8 cellular contexts compared by ENCODE assay signal in genomic region chr17:7019839-7020519, GRCh38. TPM values are rescaled to one million over a fixed set of nuclear protein-coding genes. Genes with fewer than 3 reads are reported as not detected.
DNase-seq lines count a peak whose midpoint lies in the region; ATAC-seq and TF ChIP-seq lines count a peak whose summit lies in the region.

No MANE protein-coding gene starts in this region.

- no peaks in the 10 kb centered on the region for H3K27me3 Mint-ChIP-seq in stimulated activated memory B cell treated with anti-CD40 and anti-IgM and Interleukin-4, amounts not matched to agents 10 μg/mL and 1 μg/mL and 100 μg/mL, for 72 hours

- H3K27ac Mint-ChIP-seq in stimulated activated memory B cell treated with anti-CD40 and anti-IgM and Interleukin-4, amounts not matched to agents 10 μg/mL and 1 μg/mL and 100 μg/mL, for 72 hours = peak overlapping the region; percentile 90

- peak overlapping the region; percentile 71 for H3K9ac ChIP-seq in HUES64 (ENCODE audit: low read depth, low read length)

- peak; percentile 61 for DNase-seq in astrocyte of the spinal cord (ENCODE audit: low read depth, low spot score)
- no peak for DNase-seq in pons (ENCODE audit: low spot score)

- H3K9me3 ChIP-seq in HUES64 (ENCODE audit: insufficient read depth, low read depth, low read length) (no peaks in the 10 kb centered on the region), iPS-18c (ENCODE audit: control insufficient read depth, insufficient read depth, low read length) (no peaks in the 10 kb centered on the region)

- H3K4me3 ChIP-seq in HUES64 (ENCODE audit: low read length) (peak overlapping the region; percentile 54), astrocyte of the spinal cord (ENCODE audit: low read depth, low read length) (peak overlapping the region; percentile 38), iPS-18c (ENCODE audit: insufficient read depth, low read depth, low read length) (peak overlapping the region; percentile 50; the same call in 1 of the 2 replicates)

- no peaks in the 10 kb centered on the region for H3K9me3 Mint-ChIP-seq in stimulated activated memory B cell treated with anti-CD40 and anti-IgM and Interleukin-4, amounts not matched to agents 10 μg/mL and 1 μg/mL and 100 μg/mL, for 72 hours

- H3K27ac ChIP-seq in 22Rv1 (peak overlapping the region; percentile 93), HUES64 (ENCODE audit: low read depth, low read length) (peak overlapping the region; percentile 53; the same call in 1 of the 2 replicates)

- WGBS in HUES64 = 22% methylated on average over 11 of the region's 16 CpGs

- in situ Hi-C loops in astrocyte of the spinal cord (cut with HindIII; ENCODE audit: low sequenced_read_pairs) = no loop called here

- H3K4me3 Mint-ChIP-seq in stimulated activated memory B cell treated with anti-CD40 and anti-IgM and Interleukin-4, amounts not matched to agents 10 μg/mL and 1 μg/mL and 100 μg/mL, for 72 hours = no peak overlapping the region

- H3K36me3 ChIP-seq in HUES64 (ENCODE audit: insufficient read depth, low read length) = peaks cover 10% of the 10 kb centered on the region; the same call in 1 of the 2 replicates

- H3K4me1 Mint-ChIP-seq in stimulated activated memory B cell treated with anti-CD40 and anti-IgM and Interleukin-4, amounts not matched to agents 10 μg/mL and 1 μg/mL and 100 μg/mL, for 72 hours = peaks cover 70% of the 10 kb centered on the region

- H3K36me3 Mint-ChIP-seq in stimulated activated memory B cell treated with anti-CD40 and anti-IgM and Interleukin-4, amounts not matched to agents 10 μg/mL and 1 μg/mL and 100 μg/mL, for 72 hours = peaks cover 12% of the 10 kb centered on the region

- ATAC-seq in stimulated activated memory B cell treated with anti-CD40 and anti-IgM and Interleukin-4, amounts not matched to agents 10 μg/mL and 1 μg/mL and 100 μg/mL, for 72 hours = no peak
- no peak for ATAC-seq in GM18909 (IDR thresholded peaks at IDR 0.05; ENCODE audit: poor library complexity, unreplicated experiment)
- ATAC-seq in GM19351 (IDR thresholded peaks at IDR 0.05; ENCODE audit: unreplicated experiment) = no peak

- peaks cover 38% of the 10 kb centered on the region for H3K27me3 ChIP-seq in HUES64 (ENCODE audit: insufficient read depth, low read length)

- TF ChIP-seq CTCF in 22Rv1 (IDR thresholded peaks at IDR 0.05) (no peak), astrocyte of the spinal cord (IDR thresholded peaks at IDR 0.05; ENCODE audit: low read depth, low read length) (no peak)

- peaks cover 4% of the 10 kb centered on the region; the same call in 1 of the 2 replicates for H3K4me1 ChIP-seq in HUES64 (ENCODE audit: insufficient read depth, low read length)

RNA-seq across cellular contexts. Expression of gene BCL6B, which starts 2.9 kb away (rescaled TPM):
- polyA plus RNA-seq in HUES64 (2013, experiment 1 of 2) = 2.0 TPM
- polyA plus RNA-seq in HUES64 (2013, experiment 2 of 2) = 2.3 TPM

RNA-seq across cellular contexts. Expression of gene RNASEK, which starts 7.6 kb away (rescaled TPM):
- 132 TPM for polyA plus RNA-seq in HUES64 (2013, experiment 1 of 2)
- 153 TPM for polyA plus RNA-seq in HUES64 (2013, experiment 2 of 2)

RNA-seq across cellular contexts. Expression of gene SLC16A13, which starts 15.8 kb away (rescaled TPM):
- 3.4 TPM for polyA plus RNA-seq in HUES64 (2013, experiment 1 of 2)
- 4.9 TPM for polyA plus RNA-seq in HUES64 (2013, experiment 2 of 2)

RNA-seq across cellular contexts. Expression of gene SLC16A11, which starts 23.9 kb away (rescaled TPM):
- 1.0 TPM for polyA plus RNA-seq in HUES64 (2013, experiment 1 of 2)
- polyA plus RNA-seq in HUES64 (2013, experiment 2 of 2) = 0.76 TPM

RNA-seq across cellular contexts. Expression of gene ALOX12, which starts 24.1 kb away (rescaled TPM):
- polyA plus RNA-seq in HUES64 (2013, experiment 1 of 2) = 0.40 TPM
- 0.82 TPM for polyA plus RNA-seq in HUES64 (2013, experiment 2 of 2)
